Comparison of ENCODE assay signal across 13 cellular contexts in the genomic region with DNA sequence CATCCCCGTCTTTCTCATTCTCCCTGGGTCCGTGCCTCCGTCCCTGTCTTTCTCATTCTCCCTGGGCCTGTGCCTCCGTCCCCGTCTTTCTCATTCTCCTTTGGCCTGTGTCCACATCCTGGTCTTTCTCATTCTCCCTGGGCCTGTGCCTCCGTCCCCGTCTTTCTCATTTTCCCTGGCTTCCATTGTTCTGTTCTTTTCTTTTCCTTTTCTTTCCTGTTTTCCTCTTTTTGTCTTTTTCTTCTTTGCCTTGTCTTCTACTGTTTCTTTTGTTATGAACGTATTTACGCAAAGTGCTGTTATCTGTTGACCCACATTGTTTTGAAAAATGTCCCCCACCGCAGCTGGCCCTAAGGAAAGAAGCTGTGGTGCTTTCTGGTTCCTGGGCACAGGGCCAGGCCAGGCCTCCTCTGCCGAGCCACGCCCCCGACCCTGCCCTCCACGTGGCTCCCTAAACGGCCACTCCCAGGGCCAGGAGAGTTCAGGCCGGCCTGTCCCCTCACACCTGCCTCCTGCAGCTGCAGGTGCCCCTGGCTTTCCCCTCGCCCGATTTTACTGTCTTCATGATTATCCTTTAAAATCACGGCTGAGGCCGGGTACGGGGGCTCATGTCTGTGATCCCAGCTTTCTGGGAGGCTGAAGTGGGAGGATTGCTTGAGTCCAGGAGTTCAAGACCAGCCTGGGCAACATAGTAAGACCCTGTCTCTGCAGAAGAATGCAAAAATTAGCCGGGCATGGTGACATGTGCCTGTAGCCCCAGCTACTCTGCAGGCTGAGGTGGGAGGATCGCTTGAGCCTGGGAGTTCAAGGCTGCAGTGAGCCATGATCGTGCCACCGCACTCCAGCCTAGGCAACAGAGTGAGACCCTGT. TPM values are rescaled to one million over a fixed set of nuclear protein-coding genes. Genes with fewer than 3 reads are reported as not detected.
DNase-seq lines count a peak whose midpoint lies in the region; ATAC-seq, FAIRE-seq and TF ChIP-seq lines count a peak whose summit lies in the region.
"Had no signal": no experiment of that assay in that cellular context is flagged by ENCODE, and none has a peak within 500 bp of the region (broad histone marks: within the 10 kb centered on the region; RNA-seq: fewer than 3 reads in every experiment).

No MANE protein-coding gene starts in this region.

- peaks cover 9% of the 10 kb centered on the region for H3K36me3 Mint-ChIP-seq in endothelial cell (ENCODE audit: low read depth, unreplicated experiment)

- peak; percentile 33 for DNase-seq in DMS153 (lab: John Stamatoyannopoulos, UW)
- no peak for DNase-seq in DMS153 treated with DMSO at 0.1 percent for 48 hours (lab: John Stamatoyannopoulos, UW; ENCODE audit: unreplicated experiment)
- DNase-seq in NCI-H226 = peak; percentile 11
- DNase-seq in endothelial cell (ENCODE audit: low spot score) = no peak
- peak; percentile 49 to 72 (median 62) for DNase-seq in pancreas
- no peak for DNase-seq in NCI-H524 treated with DMSO at 0.1 percent for 48 hours (lab: John Stamatoyannopoulos, UW)
- DNase-seq in uterus = no peak
- DNase-seq: 8988T had no signal

- H3K27me3 ChIP-seq in pancreas (no peaks in the 10 kb centered on the region), uterus (no peaks in the 10 kb centered on the region)

- no peaks in the 10 kb centered on the region for H3K36me3 ChIP-seq in pancreas
- H3K36me3 ChIP-seq in uterus = no peaks in the 10 kb centered on the region

- no peaks in the 10 kb centered on the region for H3K4me1 ChIP-seq in pancreas
- no peaks in the 10 kb centered on the region for H3K4me1 ChIP-seq in uterus

- FAIRE-seq in pancreas (lab: Jason Lieb, UNC) = no peak
- FAIRE-seq: colon had no signal

- ATAC-seq in pancreas = peak; percentile 48 to 96 (median 73)
- ATAC-seq in GM18907 (IDR thresholded peaks at IDR 0.05; ENCODE audit: unreplicated experiment) = no peak
- ATAC-seq: activated T-helper 17 cell treated with anti-CD3 and anti-CD28 coated beads, Interleukin-2, amount 50 U/mL, for 72 hours had no signal

- H3K27ac Mint-ChIP-seq in endothelial cell (ENCODE audit: unreplicated experiment) = no peak overlapping the region
- H3K27ac Mint-ChIP-seq: activated T-helper 17 cell treated with anti-CD3 and anti-CD28 coated beads, Interleukin-2, amount 50 U/mL, for 72 hours had no signal

- TF ChIP-seq POLR2A in uterus (IDR thresholded peaks at IDR 0.05) = no peak

- no peaks in the 10 kb centered on the region for H3K9me3 Mint-ChIP-seq in endothelial cell (ENCODE audit: unreplicated experiment)
- H3K9me3 Mint-ChIP-seq: activated T-helper 17 cell treated with anti-CD3 and anti-CD28 coated beads, Interleukin-2, amount 50 U/mL, for 72 hours had no signal

- H3K4me3 Mint-ChIP-seq in endothelial cell (ENCODE audit: unreplicated experiment) = peak overlapping the region; percentile 66
- H3K4me3 Mint-ChIP-seq: activated T-helper 17 cell treated with anti-CD3 and anti-CD28 coated beads, Interleukin-2, amount 50 U/mL, for 72 hours had no signal

- 58 to 68% methylated on average over 25 of the region's 25 CpGs for WGBS in pancreas, 2 donors

- no peaks in the 10 kb centered on the region for H3K9me3 ChIP-seq in pancreas
- H3K9me3 ChIP-seq in uterus = no peaks in the 10 kb centered on the region

- peaks cover 3% of the 10 kb centered on the region for H3K4me1 Mint-ChIP-seq in endothelial cell (ENCODE audit: unreplicated experiment)
- H3K4me1 Mint-ChIP-seq: activated T-helper 17 cell treated with anti-CD3 and anti-CD28 coated beads, Interleukin-2, amount 50 U/mL, for 72 hours had no signal

- no peak for TF ChIP-seq CTCF in endothelial cell (IDR thresholded peaks at IDR 0.05; ENCODE audit: unreplicated experiment)
- TF ChIP-seq CTCF in pancreas (IDR thresholded peaks at IDR 0.05) = no peak
- TF ChIP-seq CTCF in uterus (IDR thresholded peaks at IDR 0.05) = no peak

- intact Hi-C loops in pancreas (cut with DNase I) (no loop called here), uterus (cut with DNase I; ENCODE audit: low total_unique reads) (no loop called here)

- H3K4me3 ChIP-seq in pancreas (no peak overlapping the region), uterus (no peak overlapping the region)
- H3K4me3 ChIP-seq: smooth muscle cell had no signal

- H3K27ac ChIP-seq in pancreas = no peak overlapping the region
- no peak overlapping the region for H3K27ac ChIP-seq in uterus

- peaks cover 3% of the 10 kb centered on the region for H3K27me3 Mint-ChIP-seq in endothelial cell (ENCODE audit: unreplicated experiment)
- H3K27me3 Mint-ChIP-seq: activated T-helper 17 cell treated with anti-CD3 and anti-CD28 coated beads, Interleukin-2, amount 50 U/mL, for 72 hours had no signal

RNA-seq across cellular contexts. Expression of a gene that starts 14.0 kb away (rescaled TPM):
- not detected for total RNA-seq in endothelial cell (ENCODE audit: unreplicated experiment)
- under 1 TPM; 0.09 to 0.84 (median 0.58) TPM for total RNA-seq in pancreas
- under 1 TPM; 0.14 to 0.84 TPM for polyA plus RNA-seq in pancreas
- under 1 TPM in 1 of 4 donors, not detected in 3; 0.69 TPM for total RNA-seq in uterus
- total RNA-seq: activated T-helper 17 cell treated with anti-CD3 and anti-CD28 coated beads, Interleukin-2, amount 50 U/mL, for 72 hours; smooth muscle cell had no signal

RNA-seq across cellular contexts. Expression of a gene that starts 17.5 kb away (rescaled TPM):
- total RNA-seq in endothelial cell (ENCODE audit: unreplicated experiment) (75.2 TPM), pancreas (10 to 100 TPM; 36.4 to 61.2 (median 50.6) TPM), uterus (10 to 100 TPM; 14.3 to 58.5 (median 31.5) TPM)
- polyA plus RNA-seq in pancreas = 100 to 1,000 TPM; 133 to 226 TPM

RNA-seq across cellular contexts. Expression of a gene that starts 17.6 kb away (rescaled TPM):
- 108 TPM for total RNA-seq in endothelial cell (ENCODE audit: unreplicated experiment)
- total RNA-seq in pancreas = 10 to 100 TPM; 18.3 to 36.4 (median 26.4) TPM
- 100 to 1,000 TPM; 147 to 170 TPM for polyA plus RNA-seq in pancreas
- total RNA-seq in uterus = 100 to 1,000 TPM in 3 of 4 donors, 10 to 100 TPM in 1; 51.8 to 186 (median 142) TPM

RNA-seq across cellular contexts. Expression of a gene that starts 38.1 kb away (rescaled TPM):
- total RNA-seq in endothelial cell (ENCODE audit: unreplicated experiment) (not detected), pancreas (1 to 10 TPM in 1 of 6 donors, under 1 TPM in 1, not detected in 4; 0.16 to 1.5 TPM), uterus (not detected)
- polyA plus RNA-seq in pancreas = under 1 TPM in 1 of 2 donors, not detected in 1; 0.05 TPM
- total RNA-seq: G401, smooth muscle cell had no signal

Comparison
In these comparisons a context has a peak if more than half of its experiments do, and no peak if none do; other contexts are left out.
1. DNase-seq: peak in DMS153 (single experiment), NCI-H226 (single experiment) and pancreas (6 of 6); none in DMS153 treated with DMSO at 0.1 percent for 48 hours (single experiment), endothelial cell (single experiment), NCI-H524 treated with DMSO at 0.1 percent for 48 hours (single experiment) and uterus (0 of 2).